Comparison of ENCODE assay signal across 1 cellular context in the genomic region with DNA sequence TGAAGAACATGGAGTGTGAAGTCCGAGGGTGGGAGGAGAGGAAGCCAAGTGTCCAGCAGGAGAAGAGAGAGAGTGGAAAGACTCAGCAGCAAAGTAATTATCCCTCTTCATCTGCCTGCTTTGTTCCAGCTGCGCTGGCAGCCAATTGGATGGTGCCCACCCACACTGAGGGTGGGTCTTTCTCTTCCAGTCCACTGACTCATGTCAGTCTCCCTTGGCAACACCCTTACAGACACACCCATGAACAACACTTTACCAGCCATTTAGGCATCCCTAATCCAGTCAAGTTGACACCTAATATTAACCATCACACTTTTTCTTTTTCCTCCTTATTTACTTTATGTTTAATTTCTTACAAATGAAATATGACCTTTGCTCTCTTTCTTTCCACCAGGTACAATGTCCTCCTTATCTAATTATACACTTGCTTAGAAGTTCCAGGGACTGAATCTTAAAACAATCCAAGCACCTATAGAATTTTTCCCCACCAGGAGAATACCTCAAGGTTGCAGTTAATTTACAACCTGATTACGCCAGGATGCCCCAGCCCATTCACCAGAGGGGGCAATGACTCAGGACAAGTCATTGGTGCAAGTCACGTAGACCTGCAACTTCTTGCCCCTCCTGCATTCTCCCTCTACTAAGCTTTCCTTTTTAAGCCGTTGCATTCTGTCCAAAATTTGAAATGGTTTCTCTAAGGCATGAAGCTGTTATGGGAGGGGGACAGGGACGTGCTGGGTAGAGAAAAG.
TF ChIP-seq lines count a peak whose summit lies in the region.

No MANE protein-coding gene starts in this region.

TF ChIP-seq in HepG2, 621 proteins besides CTCF, POLR2A, EP300 and RAD21 (continued from another document):
- TF ChIP-seq BHLHE40 (IDR thresholded peaks at IDR 0.05; ENCODE audit: low read length) (no peak), FOXA3 (CRISPR knock-in tag; IDR thresholded peaks at IDR 0.05) (no peak), ZNF652 (CRISPR knock-in tag; IDR thresholded peaks at IDR 0.05; ENCODE audit: borderline replicate concordance, low read depth) (no peak)
- TF ChIP-seq, protein P1, sequence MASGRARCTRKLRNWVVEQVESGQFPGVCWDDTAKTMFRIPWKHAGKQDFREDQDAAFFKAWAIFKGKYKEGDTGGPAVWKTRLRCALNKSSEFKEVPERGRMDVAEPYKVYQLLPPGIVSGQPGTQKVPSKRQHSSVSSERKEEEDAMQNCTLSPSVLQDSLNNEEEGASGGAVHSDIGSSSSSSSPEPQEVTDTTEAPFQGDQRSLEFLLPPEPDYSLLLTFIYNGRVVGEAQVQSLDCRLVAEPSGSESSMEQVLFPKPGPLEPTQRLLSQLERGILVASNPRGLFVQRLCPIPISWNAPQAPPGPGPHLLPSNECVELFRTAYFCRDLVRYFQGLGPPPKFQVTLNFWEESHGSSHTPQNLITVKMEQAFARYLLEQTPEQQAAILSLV (CRISPR knock-in tag; IDR thresholded peaks at IDR 0.05; ENCODE audit: borderline replicate concordance) = no peak
